Comparison of ENCODE assay signal across 1 cellular context in genomic region chr2:226995625-226996041, GRCh38.
TF ChIP-seq lines count a peak whose summit lies in the region.

No MANE protein-coding gene starts in this region.

TF ChIP-seq in HCT116, 20 proteins besides CTCF, POLR2A, EP300 and RAD21 (continued from another document):
- TF ChIP-seq, protein P1, sequence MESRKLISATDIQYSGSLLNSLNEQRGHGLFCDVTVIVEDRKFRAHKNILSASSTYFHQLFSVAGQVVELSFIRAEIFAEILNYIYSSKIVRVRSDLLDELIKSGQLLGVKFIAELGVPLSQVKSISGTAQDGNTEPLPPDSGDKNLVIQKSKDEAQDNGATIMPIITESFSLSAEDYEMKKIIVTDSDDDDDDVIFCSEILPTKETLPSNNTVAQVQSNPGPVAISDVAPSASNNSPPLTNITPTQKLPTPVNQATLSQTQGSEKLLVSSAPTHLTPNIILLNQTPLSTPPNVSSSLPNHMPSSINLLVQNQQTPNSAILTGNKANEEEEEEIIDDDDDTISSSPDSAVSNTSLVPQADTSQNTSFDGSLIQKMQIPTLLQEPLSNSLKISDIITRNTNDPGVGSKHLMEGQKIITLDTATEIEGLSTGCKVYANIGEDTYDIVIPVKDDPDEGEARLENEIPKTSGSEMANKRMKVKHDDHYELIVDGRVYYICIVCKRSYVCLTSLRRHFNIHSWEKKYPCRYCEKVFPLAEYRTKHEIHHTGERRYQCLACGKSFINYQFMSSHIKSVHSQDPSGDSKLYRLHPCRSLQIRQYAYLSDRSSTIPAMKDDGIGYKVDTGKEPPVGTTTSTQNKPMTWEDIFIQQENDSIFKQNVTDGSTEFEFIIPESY (IDR thresholded peaks at IDR 0.05; ENCODE audit: extremely low read depth, insufficient replicate concordance, low read length), result peak; percentile 68
- no peak for TF ChIP-seq ELF1 (IDR thresholded peaks at IDR 0.05; ENCODE audit: borderline replicate concordance, low read depth)
- TF ChIP-seq ZFX (IDR thresholded peaks at IDR 0.05), result no peak
- peak; percentile 97 for TF ChIP-seq JUND (IDR thresholded peaks at IDR 0.05)
- TF ChIP-seq EZH2 (IDR thresholded peaks at IDR 0.05), result no peak
- peak; percentile 90 for TF ChIP-seq CEBPB (IDR thresholded peaks at IDR 0.05; ENCODE audit: low read depth)
- no peak for TF ChIP-seq ZNF274 (IDR thresholded peaks at IDR 0.05; ENCODE audit: low read depth, low read length)
TF ChIP-seq in HCT116: peak in this region for 12.
